In the genomic region with DNA sequence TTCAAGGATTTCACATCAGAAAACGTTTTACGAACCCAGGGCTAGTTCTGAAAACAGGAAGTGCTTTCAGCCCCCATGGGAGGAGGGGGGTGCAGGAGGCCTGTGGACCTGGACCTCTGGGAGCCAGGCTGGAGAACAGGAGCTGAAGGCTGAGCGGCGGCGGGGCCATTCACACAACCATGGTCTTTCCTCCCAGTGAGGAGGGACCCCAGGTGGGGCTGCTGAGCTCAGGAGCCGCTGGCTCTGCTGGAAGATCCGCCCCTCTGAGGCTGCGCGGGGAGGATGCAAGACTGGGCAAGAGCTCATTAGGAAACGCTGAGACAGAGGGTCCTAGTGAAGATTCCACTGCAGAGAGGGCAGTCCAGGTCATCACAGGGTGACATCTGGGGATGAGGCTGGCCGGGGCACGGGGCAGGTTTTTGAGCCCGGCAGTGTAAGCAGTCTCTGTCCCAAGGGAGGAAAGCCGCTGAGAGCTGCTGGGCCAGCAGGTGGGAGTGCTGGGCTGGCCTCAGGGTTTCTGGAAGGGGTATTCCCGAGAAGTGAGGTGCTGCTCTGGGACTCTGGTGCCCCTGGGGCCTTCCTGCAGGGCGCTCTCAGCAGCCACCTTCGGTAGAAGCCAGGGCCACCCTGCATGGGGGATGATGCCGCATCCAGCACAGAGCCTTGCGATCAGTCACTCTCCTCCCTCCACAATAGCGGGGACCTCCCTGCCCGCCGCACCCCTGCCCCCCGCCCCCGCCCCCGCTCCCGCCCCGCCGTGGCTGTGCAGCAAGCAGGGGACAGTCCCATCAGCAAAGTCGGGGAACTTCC, we compare ENCODE assay signal across 1 cellular context.
A peak's percentile ranks its signal among the peaks of the same experiment; 100 is the strongest.
TF ChIP-seq lines count a peak whose summit lies in the region.

No MANE protein-coding gene starts in this region.

TF ChIP-seq in HepG2, 621 proteins besides CTCF, POLR2A, EP300 and RAD21 (continued from another document):
- TF ChIP-seq, protein P1, sequence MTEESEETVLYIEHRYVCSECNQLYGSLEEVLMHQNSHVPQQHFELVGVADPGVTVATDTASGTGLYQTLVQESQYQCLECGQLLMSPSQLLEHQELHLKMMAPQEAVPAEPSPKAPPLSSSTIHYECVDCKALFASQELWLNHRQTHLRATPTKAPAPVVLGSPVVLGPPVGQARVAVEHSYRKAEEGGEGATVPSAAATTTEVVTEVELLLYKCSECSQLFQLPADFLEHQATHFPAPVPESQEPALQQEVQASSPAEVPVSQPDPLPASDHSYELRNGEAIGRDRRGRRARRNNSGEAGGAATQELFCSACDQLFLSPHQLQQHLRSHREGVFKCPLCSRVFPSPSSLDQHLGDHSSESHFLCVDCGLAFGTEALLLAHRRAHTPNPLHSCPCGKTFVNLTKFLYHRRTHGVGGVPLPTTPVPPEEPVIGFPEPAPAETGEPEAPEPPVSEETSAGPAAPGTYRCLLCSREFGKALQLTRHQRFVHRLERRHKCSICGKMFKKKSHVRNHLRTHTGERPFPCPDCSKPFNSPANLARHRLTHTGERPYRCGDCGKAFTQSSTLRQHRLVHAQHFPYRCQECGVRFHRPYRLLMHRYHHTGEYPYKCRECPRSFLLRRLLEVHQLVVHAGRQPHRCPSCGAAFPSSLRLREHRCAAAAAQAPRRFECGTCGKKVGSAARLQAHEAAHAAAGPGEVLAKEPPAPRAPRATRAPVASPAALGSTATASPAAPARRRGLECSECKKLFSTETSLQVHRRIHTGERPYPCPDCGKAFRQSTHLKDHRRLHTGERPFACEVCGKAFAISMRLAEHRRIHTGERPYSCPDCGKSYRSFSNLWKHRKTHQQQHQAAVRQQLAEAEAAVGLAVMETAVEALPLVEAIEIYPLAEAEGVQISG (CRISPR knock-in tag; IDR thresholded peaks at IDR 0.05), result peak; percentile 33; the same call in 1 of the 2 replicates
- TF ChIP-seq, protein P2, sequence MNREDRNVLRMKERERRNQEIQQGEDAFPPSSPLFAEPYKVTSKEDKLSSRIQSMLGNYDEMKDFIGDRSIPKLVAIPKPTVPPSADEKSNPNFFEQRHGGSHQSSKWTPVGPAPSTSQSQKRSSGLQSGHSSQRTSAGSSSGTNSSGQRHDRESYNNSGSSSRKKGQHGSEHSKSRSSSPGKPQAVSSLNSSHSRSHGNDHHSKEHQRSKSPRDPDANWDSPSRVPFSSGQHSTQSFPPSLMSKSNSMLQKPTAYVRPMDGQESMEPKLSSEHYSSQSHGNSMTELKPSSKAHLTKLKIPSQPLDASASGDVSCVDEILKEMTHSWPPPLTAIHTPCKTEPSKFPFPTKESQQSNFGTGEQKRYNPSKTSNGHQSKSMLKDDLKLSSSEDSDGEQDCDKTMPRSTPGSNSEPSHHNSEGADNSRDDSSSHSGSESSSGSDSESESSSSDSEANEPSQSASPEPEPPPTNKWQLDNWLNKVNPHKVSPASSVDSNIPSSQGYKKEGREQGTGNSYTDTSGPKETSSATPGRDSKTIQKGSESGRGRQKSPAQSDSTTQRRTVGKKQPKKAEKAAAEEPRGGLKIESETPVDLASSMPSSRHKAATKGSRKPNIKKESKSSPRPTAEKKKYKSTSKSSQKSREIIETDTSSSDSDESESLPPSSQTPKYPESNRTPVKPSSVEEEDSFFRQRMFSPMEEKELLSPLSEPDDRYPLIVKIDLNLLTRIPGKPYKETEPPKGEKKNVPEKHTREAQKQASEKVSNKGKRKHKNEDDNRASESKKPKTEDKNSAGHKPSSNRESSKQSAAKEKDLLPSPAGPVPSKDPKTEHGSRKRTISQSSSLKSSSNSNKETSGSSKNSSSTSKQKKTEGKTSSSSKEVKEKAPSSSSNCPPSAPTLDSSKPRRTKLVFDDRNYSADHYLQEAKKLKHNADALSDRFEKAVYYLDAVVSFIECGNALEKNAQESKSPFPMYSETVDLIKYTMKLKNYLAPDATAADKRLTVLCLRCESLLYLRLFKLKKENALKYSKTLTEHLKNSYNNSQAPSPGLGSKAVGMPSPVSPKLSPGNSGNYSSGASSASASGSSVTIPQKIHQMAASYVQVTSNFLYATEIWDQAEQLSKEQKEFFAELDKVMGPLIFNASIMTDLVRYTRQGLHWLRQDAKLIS (CRISPR knock-in tag; IDR thresholded peaks at IDR 0.05), result no peak
- no peak for TF ChIP-seq ZFP37 (CRISPR knock-in tag; IDR thresholded peaks at IDR 0.05; ENCODE audit: borderline replicate concordance)
- TF ChIP-seq, protein P3, sequence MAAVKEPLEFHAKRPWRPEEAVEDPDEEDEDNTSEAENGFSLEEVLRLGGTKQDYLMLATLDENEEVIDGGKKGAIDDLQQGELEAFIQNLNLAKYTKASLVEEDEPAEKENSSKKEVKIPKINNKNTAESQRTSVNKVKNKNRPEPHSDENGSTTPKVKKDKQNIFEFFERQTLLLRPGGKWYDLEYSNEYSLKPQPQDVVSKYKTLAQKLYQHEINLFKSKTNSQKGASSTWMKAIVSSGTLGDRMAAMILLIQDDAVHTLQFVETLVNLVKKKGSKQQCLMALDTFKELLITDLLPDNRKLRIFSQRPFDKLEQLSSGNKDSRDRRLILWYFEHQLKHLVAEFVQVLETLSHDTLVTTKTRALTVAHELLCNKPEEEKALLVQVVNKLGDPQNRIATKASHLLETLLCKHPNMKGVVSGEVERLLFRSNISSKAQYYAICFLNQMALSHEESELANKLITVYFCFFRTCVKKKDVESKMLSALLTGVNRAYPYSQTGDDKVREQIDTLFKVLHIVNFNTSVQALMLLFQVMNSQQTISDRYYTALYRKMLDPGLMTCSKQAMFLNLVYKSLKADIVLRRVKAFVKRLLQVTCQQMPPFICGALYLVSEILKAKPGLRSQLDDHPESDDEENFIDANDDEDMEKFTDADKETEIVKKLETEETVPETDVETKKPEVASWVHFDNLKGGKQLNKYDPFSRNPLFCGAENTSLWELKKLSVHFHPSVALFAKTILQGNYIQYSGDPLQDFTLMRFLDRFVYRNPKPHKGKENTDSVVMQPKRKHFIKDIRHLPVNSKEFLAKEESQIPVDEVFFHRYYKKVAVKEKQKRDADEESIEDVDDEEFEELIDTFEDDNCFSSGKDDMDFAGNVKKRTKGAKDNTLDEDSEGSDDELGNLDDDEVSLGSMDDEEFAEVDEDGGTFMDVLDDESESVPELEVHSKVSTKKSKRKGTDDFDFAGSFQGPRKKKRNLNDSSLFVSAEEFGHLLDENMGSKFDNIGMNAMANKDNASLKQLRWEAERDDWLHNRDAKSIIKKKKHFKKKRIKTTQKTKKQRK (IDR thresholded peaks at IDR 0.05; ENCODE audit: low read length), result no peak
